In the genomic region with DNA sequence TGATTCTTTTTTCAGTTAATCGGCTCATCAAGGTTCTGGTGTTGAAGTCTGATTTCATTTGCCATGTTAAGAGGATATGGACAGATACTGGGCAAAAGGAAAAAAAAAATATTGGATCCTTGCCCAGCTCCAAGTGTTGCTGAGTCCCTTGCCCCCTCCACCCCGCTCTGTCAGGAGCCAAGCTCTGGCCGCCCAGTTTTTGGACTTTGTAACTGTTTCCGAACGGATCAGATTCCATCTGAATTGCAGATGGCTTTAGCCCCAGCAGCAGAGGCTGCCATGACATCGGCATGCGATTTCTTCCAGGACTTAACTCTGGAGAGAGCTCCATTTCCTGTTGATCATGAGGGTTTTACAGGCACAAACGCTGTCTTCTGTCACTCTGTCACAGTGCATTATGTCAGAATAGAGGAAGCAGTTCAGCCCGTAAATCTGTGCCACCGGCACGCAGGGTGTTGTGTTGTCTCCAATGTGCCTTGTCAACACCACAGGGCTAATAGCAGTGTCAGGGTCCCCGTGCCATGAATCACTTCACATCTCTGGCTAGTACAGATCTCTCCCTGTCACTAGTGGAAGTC, we compare ENCODE assay signal across 23 cellular contexts.
DNase-seq lines count a peak whose midpoint lies in the region; ATAC-seq and TF ChIP-seq lines count a peak whose summit lies in the region.
"Had no signal": no experiment of that assay in that cellular context is flagged by ENCODE, and none has a peak within 500 bp of the region (broad histone marks: within the 10 kb centered on the region; RNA-seq: fewer than 3 reads in every experiment).

No MANE protein-coding gene starts in this region.

- H3K27me3 ChIP-seq in GM23338 (ENCODE audit: insufficient read depth) (no peaks in the 10 kb centered on the region), right lobe of liver (no peaks in the 10 kb centered on the region)
- H3K27me3 ChIP-seq: pancreas, tibial nerve had no signal

- no peak overlapping the region for H3K4me2 ChIP-seq in GM23338

- peaks cover 2% of the 10 kb centered on the region for H3K27me3 Mint-ChIP-seq in GM23338 (ENCODE audit: insufficient read depth, low read depth, poor library complexity)
- H3K27me3 Mint-ChIP-seq: activated naive CD8-positive, alpha-beta T cell treated with anti-CD3 and anti-CD28 coated beads for 36 hours; B cell had no signal

- TF ChIP-seq POLR2A in right lobe of liver (IDR thresholded peaks at IDR 0.05) = no peak

- no peak overlapping the region for H3K4me3 ChIP-seq in GM23338
- peak overlapping the region in 2 of 3 donors; percentile 6 to 25 for H3K4me3 ChIP-seq in right lobe of liver
- H3K4me3 ChIP-seq: pancreas, tibial nerve had no signal

- no peaks in the 10 kb centered on the region for H3K9me2 ChIP-seq in GM23338 (ENCODE audit: insufficient read depth)

- WGBS in right lobe of liver (ENCODE audit: insufficient coverage, low coverage, low lambda C conversion rate, missing lambda C conversion rate) = 37% methylated on average over 12 of the region's 12 CpGs

- intact Hi-C loops in right lobe of liver (cut with DNase I) = no loop called here
- intact Hi-C loops in sciatic nerve (cut with DNase I) = no loop called here

- TF ChIP-seq CTCF in GM23338 (conservative IDR thresholded peaks at IDR 0.05; ENCODE audit: low read depth in 2 of 2) (no peak), right lobe of liver (IDR thresholded peaks at IDR 0.05) (no peak)

- H3K9me3 Mint-ChIP-seq in GM23338 = no peaks in the 10 kb centered on the region
- H3K9me3 Mint-ChIP-seq: activated naive CD8-positive, alpha-beta T cell treated with anti-CD3 and anti-CD28 coated beads for 36 hours; activated T-cell treated with anti-CD3 and anti-CD28 coated beads, Interleukin-2, amount 50 U/mL, for 72 hours; mesothelial cell of epicardium; stimulated activated effector memory CD8-positive, alpha-beta T cell treated with anti-CD3 and anti-CD28 coated beads, Interleukin-12 subunit alpha, Interleukin-12 subunit beta, amount 100 ng/mL, for 72 hours had no signal

- no peaks in the 10 kb centered on the region for H3K9me3 ChIP-seq in right lobe of liver
- H3K9me3 ChIP-seq: pancreas had no signal

- no peak overlapping the region for H3K27ac Mint-ChIP-seq in GM23338
- H3K27ac Mint-ChIP-seq: activated naive CD8-positive, alpha-beta T cell treated with anti-CD3 and anti-CD28 coated beads for 36 hours; activated T-cell treated with anti-CD3 and anti-CD28 coated beads, Interleukin-2, amount 50 U/mL, for 72 hours; B cell; immature natural killer cell; mesothelial cell of epicardium had no signal

- H3K4me1 ChIP-seq in GM23338 (ENCODE audit: insufficient read depth) (peaks cover 6% of the 10 kb centered on the region; the same call in 1 of the 2 replicates), right lobe of liver (peaks cover 0 to 10% (median 0%) of the 10 kb centered on the region in 4 donors)
- H3K4me1 ChIP-seq: pancreas had no signal

- H2AFZ ChIP-seq in GM23338 = peak overlapping the region; percentile 43; the same call in 1 of the 2 replicates

- H3F3A ChIP-seq in GM23338 (replicated peaks; ENCODE audit: low read depth) = no peaks in the 10 kb centered on the region

- no peak overlapping the region for H3K4me3 Mint-ChIP-seq in GM23338
- H3K4me3 Mint-ChIP-seq: activated naive CD8-positive, alpha-beta T cell treated with anti-CD3 and anti-CD28 coated beads for 36 hours; activated T-cell treated with anti-CD3 and anti-CD28 coated beads, Interleukin-2, amount 50 U/mL, for 72 hours; B cell; brain; immature natural killer cell; mesothelial cell of epicardium; stimulated activated effector memory CD8-positive, alpha-beta T cell treated with anti-CD3 and anti-CD28 coated beads, Interleukin-12 subunit alpha, Interleukin-12 subunit beta, amount 100 ng/mL, for 72 hours had no signal

- H3K79me2 ChIP-seq in GM23338 (replicated peaks; ENCODE audit: insufficient read depth) = no peaks in the 10 kb centered on the region

- H3K36me3 ChIP-seq in GM23338 (ENCODE audit: insufficient read depth) (no peaks in the 10 kb centered on the region), right lobe of liver (no peaks in the 10 kb centered on the region)
- H3K36me3 ChIP-seq: pancreas, tibial nerve had no signal

- H3K4me1 Mint-ChIP-seq in GM23338 = peaks cover 15% of the 10 kb centered on the region; the same call in 2 of the 3 replicates
- H3K4me1 Mint-ChIP-seq: activated naive CD8-positive, alpha-beta T cell treated with anti-CD3 and anti-CD28 coated beads for 36 hours had no signal

- ATAC-seq in GM23338 = no peak
- ATAC-seq in right lobe of liver = peak; percentile 92 to 96 (median 93)
- peak; percentile 24 for ATAC-seq in sciatic nerve
- ATAC-seq in HG02588 (IDR thresholded peaks at IDR 0.05; ENCODE audit: unreplicated experiment) = no peak
- no peak for ATAC-seq in HG03045 (IDR thresholded peaks at IDR 0.05; ENCODE audit: unreplicated experiment)
- ATAC-seq in GM19463 (IDR thresholded peaks at IDR 0.05; ENCODE audit: unreplicated experiment) = no peak
- ATAC-seq: activated T-cell treated with anti-CD3 and anti-CD28 coated beads, Interleukin-2, amount 50 U/mL, for 72 hours; pancreas; stimulated activated effector memory CD8-positive, alpha-beta T cell treated with anti-CD3 and anti-CD28 coated beads, Interleukin-12 subunit alpha, Interleukin-12 subunit beta, amount 100 ng/mL, for 72 hours had no signal

- no peak overlapping the region for H3K27ac ChIP-seq in GM23338 (ENCODE audit: low read depth)
- no peak overlapping the region for H3K27ac ChIP-seq in right lobe of liver
- H3K27ac ChIP-seq: HL-60, pancreas, tibial nerve had no signal

- no peak for DNase-seq in GM23338 (ENCODE audit: low spot score)
- DNase-seq in cerebellum (ENCODE audit: low spot score) = peak; percentile 55
- peak; percentile 72 to 87 (median 81) for DNase-seq in right lobe of liver
- no peak for DNase-seq in sciatic nerve (ENCODE audit: low spot score)
- no peak for DNase-seq in epidermal melanocyte (ENCODE audit: insufficient read length, low spot score)
- DNase-seq: activated CD4-positive, alpha-beta T cell treated with anti-CD3 and anti-CD28 coated beads, Interleukin-2, amount 50 U/mL, for 4 hours; activated naive CD8-positive, alpha-beta T cell treated with anti-CD3 and anti-CD28 coated beads for 36 hours; activated T-cell treated with anti-CD3 and anti-CD28 coated beads, Interleukin-2, amount 50 U/mL, for 72 hours; erythroblast; immature natural killer cell; KG1; NCI-H1105; NCI-H774; pancreas had no signal

- no peaks in the 10 kb centered on the region for H4K20me1 ChIP-seq in GM23338 (replicated peaks; ENCODE audit: insufficient read depth)

- H3K36me3 Mint-ChIP-seq in GM23338 (ENCODE audit: low read depth) = no peaks in the 10 kb centered on the region
- H3K36me3 Mint-ChIP-seq: brain; mesothelial cell of epicardium; stimulated activated effector memory CD8-positive, alpha-beta T cell treated with anti-CD3 and anti-CD28 coated beads, Interleukin-12 subunit alpha, Interleukin-12 subunit beta, amount 100 ng/mL, for 72 hours had no signal

TF ChIP-seq in GM23338, 12 proteins besides CTCF, POLR2A, EP300 and RAD21:
- TF ChIP-seq CREB1 (CRISPR knock-in tag; IDR thresholded peaks at IDR 0.05; ENCODE audit: low read depth) = no peak
- TF ChIP-seq, protein P1, sequence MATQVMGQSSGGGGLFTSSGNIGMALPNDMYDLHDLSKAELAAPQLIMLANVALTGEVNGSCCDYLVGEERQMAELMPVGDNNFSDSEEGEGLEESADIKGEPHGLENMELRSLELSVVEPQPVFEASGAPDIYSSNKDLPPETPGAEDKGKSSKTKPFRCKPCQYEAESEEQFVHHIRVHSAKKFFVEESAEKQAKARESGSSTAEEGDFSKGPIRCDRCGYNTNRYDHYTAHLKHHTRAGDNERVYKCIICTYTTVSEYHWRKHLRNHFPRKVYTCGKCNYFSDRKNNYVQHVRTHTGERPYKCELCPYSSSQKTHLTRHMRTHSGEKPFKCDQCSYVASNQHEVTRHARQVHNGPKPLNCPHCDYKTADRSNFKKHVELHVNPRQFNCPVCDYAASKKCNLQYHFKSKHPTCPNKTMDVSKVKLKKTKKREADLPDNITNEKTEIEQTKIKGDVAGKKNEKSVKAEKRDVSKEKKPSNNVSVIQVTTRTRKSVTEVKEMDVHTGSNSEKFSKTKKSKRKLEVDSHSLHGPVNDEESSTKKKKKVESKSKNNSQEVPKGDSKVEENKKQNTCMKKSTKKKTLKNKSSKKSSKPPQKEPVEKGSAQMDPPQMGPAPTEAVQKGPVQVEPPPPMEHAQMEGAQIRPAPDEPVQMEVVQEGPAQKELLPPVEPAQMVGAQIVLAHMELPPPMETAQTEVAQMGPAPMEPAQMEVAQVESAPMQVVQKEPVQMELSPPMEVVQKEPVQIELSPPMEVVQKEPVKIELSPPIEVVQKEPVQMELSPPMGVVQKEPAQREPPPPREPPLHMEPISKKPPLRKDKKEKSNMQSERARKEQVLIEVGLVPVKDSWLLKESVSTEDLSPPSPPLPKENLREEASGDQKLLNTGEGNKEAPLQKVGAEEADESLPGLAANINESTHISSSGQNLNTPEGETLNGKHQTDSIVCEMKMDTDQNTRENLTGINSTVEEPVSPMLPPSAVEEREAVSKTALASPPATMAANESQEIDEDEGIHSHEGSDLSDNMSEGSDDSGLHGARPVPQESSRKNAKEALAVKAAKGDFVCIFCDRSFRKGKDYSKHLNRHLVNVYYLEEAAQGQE (IDR thresholded peaks at IDR 0.05; ENCODE audit: unreplicated experiment) = no peak

Comparison
In these comparisons a context has a peak if more than half of its experiments do, and no peak if none do; other contexts are left out.
1. ATAC-seq: peak in right lobe of liver (4 of 4) and sciatic nerve (single experiment); none in GM23338 (single experiment), HG02588 (single experiment), HG03045 (single experiment) and GM19463 (single experiment).
2. DNase-seq: peak in cerebellum (single experiment) and right lobe of liver (3 of 3); none in GM23338 (single experiment), sciatic nerve (single experiment) and epidermal melanocyte (single experiment).